In the genomic region with DNA sequence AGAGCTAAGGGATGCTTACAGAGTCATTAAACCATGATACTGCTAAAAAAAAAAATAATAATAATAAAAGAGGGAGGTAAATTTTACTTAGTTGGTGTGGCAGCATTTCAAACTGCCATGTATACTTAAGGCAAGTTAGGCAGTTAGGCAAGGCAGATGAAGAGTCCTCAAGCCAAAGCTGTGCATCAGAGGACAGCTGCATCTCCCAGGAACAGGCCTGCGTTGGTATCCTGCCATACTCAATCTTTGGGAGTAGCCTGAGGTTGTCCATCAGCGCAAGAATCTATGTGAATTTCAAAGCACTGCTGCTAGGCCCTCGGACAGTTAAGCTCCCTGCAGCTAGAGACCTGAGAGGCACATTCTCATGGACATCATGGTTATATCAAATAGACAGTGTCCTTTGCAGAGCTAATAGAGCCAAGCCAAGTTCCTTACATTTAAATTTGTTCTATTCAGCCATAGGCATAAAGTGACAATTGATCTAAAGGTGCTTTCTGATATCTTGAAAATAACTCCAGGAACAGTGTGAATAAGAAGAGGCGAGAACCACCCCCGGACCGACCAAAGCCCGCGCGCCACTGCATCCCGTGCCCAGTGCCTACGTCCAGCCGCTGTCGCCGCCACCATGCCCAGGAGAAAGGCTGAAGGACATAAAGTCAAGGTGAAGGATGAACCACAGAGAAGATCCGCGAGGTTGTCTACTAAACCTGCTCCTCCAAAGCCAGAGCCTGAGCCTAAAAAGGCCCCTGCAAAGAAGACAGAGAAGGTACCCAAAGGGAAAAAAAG, we compare ENCODE assay signal across 29 cellular contexts.
"Had no signal": no experiment of that assay in that cellular context is flagged by ENCODE, and none has a peak within 500 bp of the region (broad histone marks: within the 10 kb centered on the region; RNA-seq: fewer than 3 reads in every experiment).

No MANE protein-coding gene starts in this region.

- H3K9me3 ChIP-seq: gastroesophageal sphincter had no signal

- DNase-seq: activated CD4-positive, alpha-beta memory T cell treated with anti-CD3 and anti-CD28 coated beads for 36 hours; activated CD4-positive, alpha-beta T cell treated with anti-CD3 and anti-CD28 coated beads for 36 hours; activated CD4-positive, alpha-beta T cell treated with anti-CD3 and anti-CD28 coated beads, Interleukin-2, amount 10 ng/mL, durations not matched to agents 24 days and 14 days; activated CD4-positive, CD25-positive, alpha-beta regulatory T cell; activated CD4-positive, CD25-positive, alpha-beta regulatory T cell treated with anti-CD3 and anti-CD28 coated beads, Interleukin-2, amount 50 U/mL, for 72 hours; activated CD8-positive, alpha-beta memory T cell treated with anti-CD3 and anti-CD28 coated beads, Interleukin-2, amount 50 U/mL, for 48 hours; activated gamma-delta T cell; activated naive CD4-positive, alpha-beta T cell; activated naive CD4-positive, alpha-beta T cell treated with anti-CD3 and anti-CD28 coated beads, Interleukin-2, amount 50 U/mL, for 16 hours; activated T-cell treated with anti-CD3 and anti-CD28 coated beads for 4 hours; activated T-cell treated with anti-CD3 and anti-CD28 coated beads, Interleukin-2, amount 50 U/mL, for 24 hours; activated T-cell treated with anti-CD3 and anti-CD28 coated beads, Interleukin-2, amount 50 U/mL, for 72 hours; amniotic stem cell; anterior cingulate cortex; brain microvascular endothelial cell; caudate nucleus; cortex of kidney; dermis blood vessel endothelial cell; effector CD4-positive, alpha-beta T cell; effector memory CD8-positive, alpha-beta T cell; erythroblast; foreskin melanocyte; head of caudate nucleus; T-helper 2 cell had no signal

- H3K4me3 ChIP-seq: esophagus muscularis mucosa, gastroesophageal sphincter had no signal

- H3K4me1 Mint-ChIP-seq: activated CD4-positive, alpha-beta T cell treated with anti-CD3 and anti-CD28 coated beads for 36 hours; activated CD4-positive, alpha-beta T cell treated with anti-CD3 and anti-CD28 coated beads, Interleukin-2, amount 10 ng/mL, durations not matched to agents 24 days and 14 days had no signal

- H3K4me1 ChIP-seq: esophagus muscularis mucosa, gastroesophageal sphincter had no signal

- H3K27me3 Mint-ChIP-seq: activated CD4-positive, alpha-beta memory T cell treated with anti-CD3 and anti-CD28 coated beads for 36 hours; activated CD4-positive, alpha-beta T cell treated with anti-CD3 and anti-CD28 coated beads for 36 hours; activated CD4-positive, alpha-beta T cell treated with anti-CD3 and anti-CD28 coated beads, Interleukin-2, amount 10 ng/mL, durations not matched to agents 24 days and 14 days; activated naive CD8-positive, alpha-beta T cell; activated T-cell treated with anti-CD3 and anti-CD28 coated beads, Interleukin-2, amount 50 U/mL, for 24 hours; effector memory CD8-positive, alpha-beta T cell had no signal

- H3K9me3 Mint-ChIP-seq: activated CD4-positive, alpha-beta memory T cell treated with anti-CD3 and anti-CD28 coated beads for 36 hours; activated CD4-positive, alpha-beta T cell treated with anti-CD3 and anti-CD28 coated beads, Interleukin-2, amount 10 ng/mL, durations not matched to agents 24 days and 14 days; activated T-cell treated with anti-CD3 and anti-CD28 coated beads, Interleukin-2, amount 50 U/mL, for 24 hours had no signal

- H3K4me3 Mint-ChIP-seq: activated CD4-positive, alpha-beta memory T cell treated with anti-CD3 and anti-CD28 coated beads for 36 hours; activated CD4-positive, alpha-beta T cell treated with anti-CD3 and anti-CD28 coated beads for 36 hours; activated CD4-positive, alpha-beta T cell treated with anti-CD3 and anti-CD28 coated beads, Interleukin-2, amount 10 ng/mL, durations not matched to agents 24 days and 14 days; activated naive CD8-positive, alpha-beta T cell; activated T-cell treated with anti-CD3 and anti-CD28 coated beads, Interleukin-2, amount 50 U/mL, for 24 hours; activated T-cell treated with anti-CD3 and anti-CD28 coated beads, Interleukin-2, amount 50 U/mL, for 72 hours; effector memory CD8-positive, alpha-beta T cell had no signal

- H3K27me3 ChIP-seq: brain microvascular endothelial cell, esophagus muscularis mucosa, gastroesophageal sphincter had no signal

- H3K27ac Mint-ChIP-seq: activated CD4-positive, alpha-beta memory T cell treated with anti-CD3 and anti-CD28 coated beads for 36 hours; activated CD4-positive, alpha-beta T cell treated with anti-CD3 and anti-CD28 coated beads for 36 hours; activated CD4-positive, alpha-beta T cell treated with anti-CD3 and anti-CD28 coated beads, Interleukin-2, amount 10 ng/mL, durations not matched to agents 24 days and 14 days; activated naive CD8-positive, alpha-beta T cell; activated T-cell treated with anti-CD3 and anti-CD28 coated beads, Interleukin-2, amount 50 U/mL, for 24 hours; activated T-cell treated with anti-CD3 and anti-CD28 coated beads, Interleukin-2, amount 50 U/mL, for 72 hours; effector memory CD8-positive, alpha-beta T cell had no signal

- FAIRE-seq: astrocyte, colon had no signal

- H3K27ac ChIP-seq: brain microvascular endothelial cell, esophagus muscularis mucosa, gastroesophageal sphincter had no signal

- H3K36me3 ChIP-seq: brain microvascular endothelial cell, esophagus muscularis mucosa, gastroesophageal sphincter had no signal

- H3K36me3 Mint-ChIP-seq: activated CD4-positive, alpha-beta memory T cell treated with anti-CD3 and anti-CD28 coated beads for 36 hours; activated naive CD8-positive, alpha-beta T cell had no signal
